22 cellular contexts compared by ENCODE assay signal in the genomic region with DNA sequence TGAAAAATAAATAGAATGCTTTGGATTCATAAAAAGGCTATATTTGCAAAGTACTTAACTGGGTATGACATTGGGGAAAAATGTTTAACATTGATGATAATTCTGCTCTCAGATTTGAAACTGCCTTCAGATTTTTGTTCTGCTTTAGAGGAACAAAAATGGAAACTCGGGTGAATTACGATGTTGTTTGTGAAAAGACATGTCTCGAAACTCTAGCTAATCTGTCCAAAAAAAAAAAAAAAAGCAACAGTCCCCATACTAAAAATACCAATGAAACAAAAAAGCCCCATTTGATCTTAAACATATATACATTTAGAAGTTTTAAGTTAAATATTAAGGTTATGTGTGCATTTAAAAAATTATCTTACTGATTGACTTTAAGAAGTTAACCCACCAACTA. TPM values are rescaled to one million over a fixed set of nuclear protein-coding genes. Genes with fewer than 3 reads are reported as not detected.
DNase-seq lines count a peak whose midpoint lies in the region; ATAC-seq and TF ChIP-seq lines count a peak whose summit lies in the region.
"Had no signal": no experiment of that assay in that cellular context is flagged by ENCODE, and none has a peak within 500 bp of the region (broad histone marks: within the 10 kb centered on the region; RNA-seq: fewer than 3 reads in every experiment).

No MANE protein-coding gene starts in this region.

- H3K4me1 Mint-ChIP-seq in H9 = peaks cover 42 to 43% of the 10 kb centered on the region in 2 experiments
- H3K4me1 Mint-ChIP-seq in activated T-cell treated with anti-CD3 and anti-CD28 coated beads, Interleukin-2, amount 50 U/mL, for 72 hours (ENCODE audit: low read depth) = peaks cover 24% of the 10 kb centered on the region

- peaks cover 8% of the 10 kb centered on the region; the same call in 1 of the 2 replicates for H3K79me2 ChIP-seq in H9 (ENCODE audit: insufficient read depth, low read length)
- H3K79me2 ChIP-seq in SU-DHL-6 (ENCODE audit: insufficient read depth, low read length) = peaks cover 47% of the 10 kb centered on the region

- H3K27ac ChIP-seq in H9 (ENCODE audit: insufficient read length, low read depth, low read length) = no peak overlapping the region
- H3K27ac ChIP-seq in SU-DHL-6 (ENCODE audit: low read depth, low read length) = peak overlapping the region; percentile 97
- no peak overlapping the region for H3K27ac ChIP-seq in caudate nucleus (ENCODE audit: low read depth, low read length)
- H3K27ac ChIP-seq: BLaER1 had no signal

- TF ChIP-seq CTCF in H9 (conservative IDR thresholded peaks at IDR 0.05) (no peak), SU-DHL-6 (IDR thresholded peaks at IDR 0.05; ENCODE audit: insufficient read depth, low read length, poor library complexity, severe bottlenecking) (no peak)

- no peak overlapping the region for H3K18ac ChIP-seq in H9 (ENCODE audit: insufficient read length, low read depth, low read length)

- no peak overlapping the region for H3T11ph ChIP-seq in H9 (ENCODE audit: low read length)

- H2BK120ac ChIP-seq in H9 (ENCODE audit: low read depth, low read length, poor library complexity, severe bottlenecking) = no peak overlapping the region

- H2AFZ ChIP-seq in H9 (ENCODE audit: low read length) (no peak overlapping the region), SU-DHL-6 (ENCODE audit: low read depth, low read length, severe bottlenecking) (no peak overlapping the region)

- no peak overlapping the region for H3K4ac ChIP-seq in H9 (ENCODE audit: low read depth, low read length)

- no peak overlapping the region for H3K56ac ChIP-seq in H9 (ENCODE audit: insufficient read length, low read depth, low read length)

- H3K36me3 ChIP-seq in SU-DHL-6 (ENCODE audit: low read length) (peaks cover 17% of the 10 kb centered on the region), endocrine pancreas (ENCODE audit: control insufficient read depth, insufficient read depth, low read length) (no peaks in the 10 kb centered on the region)

- H4K20me1 ChIP-seq in H9 (ENCODE audit: control insufficient read depth, insufficient read depth, insufficient read length) = no peaks in the 10 kb centered on the region
- H4K20me1 ChIP-seq in SU-DHL-6 (ENCODE audit: low read depth, low read length) = no peaks in the 10 kb centered on the region
- H4K20me1 ChIP-seq: BLaER1 had no signal

- H3K9ac ChIP-seq in H9 (ENCODE audit: extremely low read depth, insufficient read length, low read length) (no peak overlapping the region), SU-DHL-6 (ENCODE audit: low read length) (peak overlapping the region; percentile 67), endocrine pancreas (ENCODE audit: control insufficient read depth, insufficient read depth, low read length) (no peak overlapping the region)
- H3K9ac ChIP-seq: BLaER1 had no signal

- no peak overlapping the region for H2BK15ac ChIP-seq in H9 (ENCODE audit: low read depth, low read length)

- H3K23ac ChIP-seq in H9 (ENCODE audit: insufficient read length, low read depth, low read length) = no peak overlapping the region

- ATAC-seq in activated T-cell treated with anti-CD3 and anti-CD28 coated beads, Interleukin-2, amount 50 U/mL, for 72 hours (replicated peaks in 1 of 2) = no peak
- ATAC-seq: PC-3 had no signal

- H3K9me3 Mint-ChIP-seq in H9 = no peaks in the 10 kb centered on the region; a peak in 1 of 5 replicates
- H3K9me3 Mint-ChIP-seq in activated T-cell treated with anti-CD3 and anti-CD28 coated beads, Interleukin-2, amount 50 U/mL, for 72 hours = no peaks in the 10 kb centered on the region

- H2BK12ac ChIP-seq in H9 (ENCODE audit: insufficient read length, low read depth, low read length) = no peak overlapping the region

- peaks cover 11 to 16% (median 16%) of the 10 kb centered on the region in 3 experiments for H3K36me3 Mint-ChIP-seq in H9 (ENCODE audit: insufficient read depth in 1 of 3, low read depth in 3 of 3)
- peaks cover 4 to 8% of the 10 kb centered on the region in 2 donors for H3K36me3 Mint-ChIP-seq in activated T-cell treated with anti-CD3 and anti-CD28 coated beads, Interleukin-2, amount 50 U/mL, for 72 hours (ENCODE audit: insufficient read depth in 2 of 2)

- H3K27me3 ChIP-seq in H9 (ENCODE audit: insufficient read depth, low read length) = no peaks in the 10 kb centered on the region
- no peaks in the 10 kb centered on the region for H3K27me3 ChIP-seq in SU-DHL-6 (ENCODE audit: low read length)
- peaks cover 3% of the 10 kb centered on the region for H3K27me3 ChIP-seq in endocrine pancreas (ENCODE audit: control insufficient read depth, insufficient read depth, low read length)

- H3K9me3 ChIP-seq in H9 (ENCODE audit: control insufficient read depth, low read depth, low read length) (no peaks in the 10 kb centered on the region), SU-DHL-6 (ENCODE audit: insufficient read depth, low read length) (no peaks in the 10 kb centered on the region; the same call in 1 of the 2 replicates), endocrine pancreas (ENCODE audit: control insufficient read depth, low read length) (no peaks in the 10 kb centered on the region)
- H3K9me3 ChIP-seq: Caco-2 had no signal

- peak overlapping the region in 1 of 3 experiments; percentile 80; a peak in 1 of 7 replicates for H3K27ac Mint-ChIP-seq in H9
- no peak overlapping the region for H3K27ac Mint-ChIP-seq in activated T-cell treated with anti-CD3 and anti-CD28 coated beads, Interleukin-2, amount 50 U/mL, for 72 hours
- H3K27ac Mint-ChIP-seq: CD4-positive, alpha-beta memory T cell had no signal

- no peak overlapping the region for H4K91ac ChIP-seq in H9 (ENCODE audit: insufficient read length, low read depth, low read length)

- peaks cover 4% of the 10 kb centered on the region for H3K79me1 ChIP-seq in H9 (ENCODE audit: insufficient read depth, low read depth, low read length, poor library complexity, severe bottlenecking)

- peaks cover 45% of the 10 kb centered on the region for H3F3A ChIP-seq in SU-DHL-6 (ENCODE audit: insufficient read depth)

- no peak overlapping the region for H2BK5ac ChIP-seq in H9 (ENCODE audit: insufficient read length, low read length)

- no peaks in the 10 kb centered on the region for H3K9me2 ChIP-seq in SU-DHL-6 (replicated peaks; ENCODE audit: insufficient read depth, low read length)

- peak overlapping the region; percentile 61 for H3K4me3 ChIP-seq in SU-DHL-6 (ENCODE audit: insufficient read depth, low read length, poor library complexity, severe bottlenecking)
- peak overlapping the region; percentile 83 for H3K4me3 ChIP-seq in endocrine pancreas (ENCODE audit: control insufficient read depth, insufficient read depth, low read length)
- H3K4me3 ChIP-seq: BLaER1 had no signal

- H2AK5ac ChIP-seq in H9 (ENCODE audit: insufficient read length, low read length) = no peak overlapping the region

- no peak overlapping the region for H2BK20ac ChIP-seq in H9 (ENCODE audit: low read depth, low read length, poor library complexity, severe bottlenecking)

- no peaks in the 10 kb centered on the region for H3K4me1 ChIP-seq in H9 (ENCODE audit: insufficient read depth, low read length)
- H3K4me1 ChIP-seq in endocrine pancreas (ENCODE audit: control insufficient read depth, insufficient read depth, low read length) = no peaks in the 10 kb centered on the region
- H3K4me1 ChIP-seq: Caco-2 had no signal

- H4K5ac ChIP-seq in H9 (ENCODE audit: insufficient read length, low read depth, low read length) = no peak overlapping the region

- peaks cover 7% of the 10 kb centered on the region; the same call in 1 of the 2 replicates for H3K27me3 Mint-ChIP-seq in H9 (ENCODE audit: low read depth)
- peaks cover 45% of the 10 kb centered on the region for H3K27me3 Mint-ChIP-seq in activated T-cell treated with anti-CD3 and anti-CD28 coated beads, Interleukin-2, amount 50 U/mL, for 72 hours (ENCODE audit: low read depth)

- H3K4me3 Mint-ChIP-seq in H9 = peak overlapping the region; percentile 24 to 40; a peak in 3 of 5 replicates
- H3K4me3 Mint-ChIP-seq in activated T-cell treated with anti-CD3 and anti-CD28 coated beads, Interleukin-2, amount 50 U/mL, for 72 hours = no peak overlapping the region

- no peak overlapping the region for H3K14ac ChIP-seq in H9 (ENCODE audit: insufficient read depth, low read length)

- H3K23me2 ChIP-seq in H9 (ENCODE audit: insufficient read length, low read depth, low read length, poor library complexity, severe bottlenecking) = peaks cover 11% of the 10 kb centered on the region

- DNase-seq in H9 (no peak), dermis blood vessel endothelial cell (no peak), caudate nucleus (lab: John Stamatoyannopoulos, UW) (no peak), epidermal melanocyte (ENCODE audit: insufficient read length, low spot score) (no peak)
- DNase-seq in activated T-cell treated with anti-CD3 and anti-CD28 coated beads, Interleukin-2, amount 50 U/mL, for 72 hours = no peak
- DNase-seq: Caco-2; CD4-positive, alpha-beta memory T cell; DMS 273 treated with DMSO at 0.1 percent for 48 hours; DMS79 treated with DMSO at 0.1 percent for 48 hours; GOT3; Kasumi-1; NCI-H1048; NCI-H1436; NCI-H187 treated with DMSO at 0.1 percent for 48 hours; NCI-H2107; NCI-H446 treated with DMSO at 0.1 percent for 48 hours; NCI-H526 treated with DMSO at 0.1 percent for 48 hours; PC-3; Right ventricle myocardium superior had no signal

- H4K8ac ChIP-seq in H9 (replicated peaks; ENCODE audit: insufficient read length, low read depth, low read length) = no peak overlapping the region

- H3K4me2 ChIP-seq in H9 (ENCODE audit: insufficient read depth, insufficient read length, low read length) = no peak overlapping the region
- H3K4me2 ChIP-seq in SU-DHL-6 (ENCODE audit: low read depth, low read length, poor library complexity, severe bottlenecking) = peak overlapping the region; percentile 82
- H3K4me2 ChIP-seq: BLaER1 had no signal

- no CpG with 5 or more reads among the region's 3 CpGs for WGBS in H9 (ENCODE audit: extremely low coverage, insufficient read length, low lambda C conversion rate)

RNA-seq across cellular contexts. Expression of a gene that starts 3.0 kb away (rescaled TPM):
- total RNA-seq in H9 (2021) (29.1 and 31.8 TPM in 2 replicates), dermis blood vessel endothelial cell (18.3 and 22.1 TPM in 2 replicates)
- total RNA-seq in activated T-cell treated with anti-CD3 and anti-CD28 coated beads, Interleukin-2, amount 50 U/mL, for 72 hours = 10 to 100 TPM; 15.2 to 19.8 TPM

Comparison
In these comparisons a context has a peak if more than half of its experiments do, and no peak if none do; other contexts are left out.
1. H3K4me3 Mint-ChIP-seq: peak in H9 (2 of 2); none in activated T-cell treated with anti-CD3 and anti-CD28 coated beads, Interleukin-2, amount 50 U/mL, for 72 hours (0 of 2).